Comparison of ENCODE assay signal across 10 cellular contexts in genomic region chr5:175746851-175747250, GRCh38.
DNase-seq lines count a peak whose midpoint lies in the region; ATAC-seq, FAIRE-seq and TF ChIP-seq lines count a peak whose summit lies in the region.
"Had no signal": no experiment of that assay in that cellular context is flagged by ENCODE, and none has a peak within 500 bp of the region (broad histone marks: within the 10 kb centered on the region; RNA-seq: fewer than 3 reads in every experiment).

No MANE protein-coding gene starts in this region.

- H3K4me1 Mint-ChIP-seq in activated T-cell treated with anti-CD3 and anti-CD28 coated beads, Interleukin-2, amount 50 U/mL, for 72 hours (ENCODE audit: low read depth): no peaks in the 10 kb centered on the region

- H3K9me3 ChIP-seq in WERI-Rb-1 (ENCODE audit: severe bottlenecking): no peaks in the 10 kb centered on the region

- no peak for TF ChIP-seq CTCF in WERI-Rb-1 (IDR thresholded peaks at IDR 0.05; ENCODE audit: low read depth, low read length)

- no peak overlapping the region for H3K27ac Mint-ChIP-seq in activated T-cell treated with anti-CD3 and anti-CD28 coated beads, Interleukin-2, amount 50 U/mL, for 72 hours
- H3K27ac Mint-ChIP-seq: stimulated activated effector memory CD8-positive, alpha-beta T cell treated with anti-CD3 and anti-CD28 coated beads, Interleukin-12 subunit alpha, Interleukin-12 subunit beta, amount 100 ng/mL, for 72 hours had no signal

- no peak overlapping the region for H3K27ac ChIP-seq in WERI-Rb-1

- in situ Hi-C loops in Caki2 (cut with HindIII; ENCODE audit: low pct_unique_long_range_greater_than_20kb, low sequenced_read_pairs) (no loop called here), KBM-7 (cut with MboI; ENCODE audit: low pct_unique_long_range_greater_than_20kb, low sequenced_read_pairs) (no loop called here)

- no peaks in the 10 kb centered on the region for H3K9me3 Mint-ChIP-seq in activated T-cell treated with anti-CD3 and anti-CD28 coated beads, Interleukin-2, amount 50 U/mL, for 72 hours
- H3K9me3 Mint-ChIP-seq: stimulated activated effector memory CD8-positive, alpha-beta T cell treated with anti-CD3 and anti-CD28 coated beads, Interleukin-12 subunit alpha, Interleukin-12 subunit beta, amount 100 ng/mL, for 72 hours had no signal

- no peak overlapping the region for H3K4me3 Mint-ChIP-seq in activated T-cell treated with anti-CD3 and anti-CD28 coated beads, Interleukin-2, amount 50 U/mL, for 72 hours
- H3K4me3 Mint-ChIP-seq: stimulated activated effector memory CD8-positive, alpha-beta T cell treated with anti-CD3 and anti-CD28 coated beads, Interleukin-12 subunit alpha, Interleukin-12 subunit beta, amount 100 ng/mL, for 72 hours had no signal

- H3K27me3 ChIP-seq in WERI-Rb-1 (ENCODE audit: insufficient read depth, low read depth, severe bottlenecking): no peaks in the 10 kb centered on the region

- H3K36me3 Mint-ChIP-seq in activated T-cell treated with anti-CD3 and anti-CD28 coated beads, Interleukin-2, amount 50 U/mL, for 72 hours (ENCODE audit: insufficient read depth in 2 of 2): no peaks in the 10 kb centered on the region
- H3K36me3 Mint-ChIP-seq: stimulated activated effector memory CD8-positive, alpha-beta T cell treated with anti-CD3 and anti-CD28 coated beads, Interleukin-12 subunit alpha, Interleukin-12 subunit beta, amount 100 ng/mL, for 72 hours had no signal

- no peak overlapping the region for H3K4me3 ChIP-seq in WERI-Rb-1 (ENCODE audit: low read depth, low read length)

- DNase-seq in Caki2 (ENCODE audit: low read depth) (peak; percentile 23), HT-29 (ENCODE audit: low spot score) (peak; percentile 7), WERI-Rb-1 (peak; percentile 39), KBM-7 (no peak)
- DNase-seq in activated T-cell treated with anti-CD3 and anti-CD28 coated beads, Interleukin-2, amount 50 U/mL, for 72 hours: no peak

- no peak for ATAC-seq in HG03196 (IDR thresholded peaks at IDR 0.05; ENCODE audit: unreplicated experiment)
- no peak for ATAC-seq in HG02885 (IDR thresholded peaks at IDR 0.05; ENCODE audit: poor library complexity, unreplicated experiment)
- ATAC-seq in activated T-cell treated with anti-CD3 and anti-CD28 coated beads, Interleukin-2, amount 50 U/mL, for 72 hours (replicated peaks in 1 of 2): no peak
- ATAC-seq: stimulated activated effector memory CD8-positive, alpha-beta T cell treated with anti-CD3 and anti-CD28 coated beads, Interleukin-12 subunit alpha, Interleukin-12 subunit beta, amount 100 ng/mL, for 72 hours had no signal

- peak; percentile 70 for FAIRE-seq in islet of Langerhans (lab: Jason Lieb, UNC)
- FAIRE-seq: G401.6 had no signal

- no peaks in the 10 kb centered on the region for H3K36me3 ChIP-seq in WERI-Rb-1

- peaks cover 39% of the 10 kb centered on the region for H3K27me3 Mint-ChIP-seq in activated T-cell treated with anti-CD3 and anti-CD28 coated beads, Interleukin-2, amount 50 U/mL, for 72 hours (ENCODE audit: low read depth)

Comparison
In these comparisons a context has a peak if more than half of its experiments do, and no peak if none do; other contexts are left out.
1. DNase-seq: peak in Caki2 (single experiment), HT-29 (single experiment) and WERI-Rb-1 (single experiment); none in activated T-cell treated with anti-CD3 and anti-CD28 coated beads, Interleukin-2, amount 50 U/mL, for 72 hours (0 of 2) and KBM-7 (single experiment).